In genomic region chr6:155216312-155217028, GRCh38 we compare ENCODE assay signal across 18 cellular contexts. TPM values are rescaled to one million over a fixed set of nuclear protein-coding genes. Genes with fewer than 3 reads are reported as not detected.
A peak's percentile ranks its signal among the peaks of the same experiment; 100 is the strongest.
DNase-seq lines count a peak whose midpoint lies in the region; ATAC-seq and TF ChIP-seq lines count a peak whose summit lies in the region.
"Had no signal": no experiment of that assay in that cellular context is flagged by ENCODE, and none has a peak within 500 bp of the region (broad histone marks: within the 10 kb centered on the region; RNA-seq: fewer than 3 reads in every experiment).

No MANE protein-coding gene starts in this region.

- no peak overlapping the region for H3K4me3 Mint-ChIP-seq in activated CD4-positive, alpha-beta T cell treated with anti-CD3 and anti-CD28 coated beads, Interleukin-2, amount 10 ng/mL, durations not matched to agents 24 days and 14 days
- H3K4me3 Mint-ChIP-seq: CD14-positive monocyte, memory B cell, T-helper 17 cell had no signal

- intact Hi-C loops in activated CD4-positive, alpha-beta T cell treated with anti-CD3 and anti-CD28 coated beads, Interleukin-2, amount 10 ng/mL, durations not matched to agents 24 days and 14 days (cut with micrococcal nuclease), result no loop called here

- ATAC-seq in omental fat pad (ENCODE audit: low FRiP score), result no peak
- ATAC-seq: T-helper 17 cell had no signal

- peaks cover 9% of the 10 kb centered on the region for H3K4me1 Mint-ChIP-seq in activated CD4-positive, alpha-beta T cell treated with anti-CD3 and anti-CD28 coated beads, Interleukin-2, amount 10 ng/mL, durations not matched to agents 24 days and 14 days
- H3K4me1 Mint-ChIP-seq: memory B cell had no signal

- no peak for TF ChIP-seq CTCF in omental fat pad (IDR thresholded peaks at IDR 0.05)

- peaks cover 5% of the 10 kb centered on the region for H3K27me3 Mint-ChIP-seq in activated CD4-positive, alpha-beta T cell treated with anti-CD3 and anti-CD28 coated beads, Interleukin-2, amount 10 ng/mL, durations not matched to agents 24 days and 14 days
- H3K27me3 Mint-ChIP-seq: memory B cell had no signal

- peak overlapping the region; percentile 22 for H3K27ac Mint-ChIP-seq in activated CD4-positive, alpha-beta T cell treated with anti-CD3 and anti-CD28 coated beads, Interleukin-2, amount 10 ng/mL, durations not matched to agents 24 days and 14 days
- H3K27ac Mint-ChIP-seq: memory B cell, T-helper 17 cell had no signal

- peaks cover 32% of the 10 kb centered on the region for H3K36me3 Mint-ChIP-seq in activated CD4-positive, alpha-beta T cell treated with anti-CD3 and anti-CD28 coated beads, Interleukin-2, amount 10 ng/mL, durations not matched to agents 24 days and 14 days (ENCODE audit: low read depth)
- H3K36me3 Mint-ChIP-seq: CD14-positive monocyte had no signal

- H3K9me3 Mint-ChIP-seq in activated CD4-positive, alpha-beta T cell treated with anti-CD3 and anti-CD28 coated beads, Interleukin-2, amount 10 ng/mL, durations not matched to agents 24 days and 14 days, result peaks cover 3% of the 10 kb centered on the region
- H3K9me3 Mint-ChIP-seq: CD14-positive monocyte, memory B cell had no signal

- DNase-seq in activated CD4-positive, alpha-beta T cell treated with anti-CD3 and anti-CD28 coated beads, Interleukin-2, amount 10 ng/mL, durations not matched to agents 24 days and 14 days, result no peak
- DNase-seq in activated CD4-positive, alpha-beta T cell treated with anti-CD3 and anti-CD28 coated beads for 1 hour, result no peak
- DNase-seq in SK-N-DZ (ENCODE audit: low spot score) (peak; percentile 69), iPS-NIHi7 (ENCODE audit: extremely low spot score) (peak; percentile 43), SIG-M5 treated with dmso at 0.1 percent for 504 hours (lab: John Stamatoyannopoulos, UW; ENCODE audit: unreplicated experiment) (no peak), kidney tubule cell (ENCODE audit: low spot score) (no peak), putamen (ENCODE audit: low spot score) (no peak), omental fat pad (ENCODE audit: low spot score) (no peak)
- DNase-seq: activated gamma-delta T cell, colonic mucosa, DMS153, MM.1S, NCI-H2171 treated with DMSO at 0.1 percent for 48 hours, SHP77 treated with DMSO at 0.1 percent for 48 hours, T-helper 17 cell, upper lobe of left lung had no signal

RNA-seq across cellular contexts. Expression of gene CLDN20, which starts 47.3 kb away (rescaled TPM):
- total RNA-seq in activated CD4-positive, alpha-beta T cell treated with anti-CD3 and anti-CD28 coated beads, Interleukin-2, amount 10 ng/mL, durations not matched to agents 24 days and 14 days, result 0.21 TPM in 1 of 2 replicates, not detected in the other
- polyA plus RNA-seq in SK-N-DZ (2014; cell fraction: cytosol; rRNA removed), result not detected in 2 replicates
- not detected in 2 replicates for polyA plus RNA-seq in SK-N-DZ (2014; cell fraction: nucleus; rRNA removed)
- not detected for total RNA-seq in omental fat pad
- total RNA-seq: colonic mucosa, T-helper 17 cell, upper lobe of left lung had no signal
- polyA plus RNA-seq: CD14-positive monocyte had no signal

Comparison
In these comparisons a context has a peak if more than half of its experiments do, and no peak if none do; other contexts are left out.
1. DNase-seq: peak in SK-N-DZ (single experiment) and iPS-NIHi7 (single experiment); none in activated CD4-positive, alpha-beta T cell treated with anti-CD3 and anti-CD28 coated beads, Interleukin-2, amount 10 ng/mL, durations not matched to agents 24 days and 14 days (single experiment), activated CD4-positive, alpha-beta T cell treated with anti-CD3 and anti-CD28 coated beads for 1 hour (single experiment), SIG-M5 treated with dmso at 0.1 percent for 504 hours (single experiment), kidney tubule cell (single experiment), putamen (single experiment) and omental fat pad (single experiment).